ENCODE assay signal across 9 cellular contexts in genomic region chr14:101730626-101731186, GRCh38. TPM values are rescaled to one million over a fixed set of nuclear protein-coding genes. Genes with fewer than 3 reads are reported as not detected.
A peak's percentile ranks its signal among the peaks of the same experiment; 100 is the strongest.
DNase-seq lines count a peak whose midpoint lies in the region; ATAC-seq and TF ChIP-seq lines count a peak whose summit lies in the region.
"Had no signal": no experiment of that assay in that cellular context is flagged by ENCODE, and none has a peak within 500 bp of the region (broad histone marks: within the 10 kb centered on the region; RNA-seq: fewer than 3 reads in every experiment).

No MANE protein-coding gene starts in this region.

- H3K4me3 ChIP-seq in lower lobe of right lung: no peak overlapping the region
- H3K4me3 ChIP-seq in thymus (ENCODE audit: low read length): no peak overlapping the region
- H3K4me3 ChIP-seq: SJCRH30 had no signal

- H3K36me3 Mint-ChIP-seq in activated T-cell treated with anti-CD3 and anti-CD28 coated beads, Interleukin-2, amount 50 U/mL, for 24 hours (ENCODE audit: low read depth): peaks cover 2% of the 10 kb centered on the region
- no peaks in the 10 kb centered on the region for H3K36me3 Mint-ChIP-seq in activated naive CD8-positive, alpha-beta T cell treated with anti-CD3 and anti-CD28 coated beads, Interleukin-2, amount 50 U/mL, for 24 hours (ENCODE audit: low read depth)

- H3K27me3 ChIP-seq in lower lobe of right lung (ENCODE audit: low read depth) (no peaks in the 10 kb centered on the region), thymus (ENCODE audit: control insufficient read depth, insufficient read depth) (no peaks in the 10 kb centered on the region)
- H3K27me3 ChIP-seq: SJCRH30 had no signal

- DNase-seq in activated T-cell treated with anti-CD3 and anti-CD28 coated beads, Interleukin-2, amount 50 U/mL, for 24 hours: no peak
- no peak for DNase-seq in activated T-cell treated with anti-CD3 and anti-CD28 coated beads, Interleukin-2, amount 50 U/mL, for 1 hour
- no peak for DNase-seq in activated naive CD8-positive, alpha-beta T cell treated with anti-CD3 and anti-CD28 coated beads, Interleukin-2, amount 50 U/mL, for 24 hours
- no peak for DNase-seq in lower lobe of right lung
- no peak for DNase-seq in retina
- no peak for DNase-seq in NCI-H2081 (lab: John Stamatoyannopoulos, UW)
- DNase-seq: SJCRH30 had no signal

- H3K4me1 ChIP-seq in lower lobe of right lung (peaks cover 23% of the 10 kb centered on the region), thymus (ENCODE audit: control insufficient read depth, insufficient read depth, low read length) (peaks cover 24% of the 10 kb centered on the region)

- peaks cover 13% of the 10 kb centered on the region for H3K9me3 Mint-ChIP-seq in activated T-cell treated with anti-CD3 and anti-CD28 coated beads, Interleukin-2, amount 50 U/mL, for 24 hours
- H3K9me3 Mint-ChIP-seq in activated naive CD8-positive, alpha-beta T cell treated with anti-CD3 and anti-CD28 coated beads, Interleukin-2, amount 50 U/mL, for 24 hours: peaks cover 14% of the 10 kb centered on the region

- intact Hi-C loops in lower lobe of right lung (cut with DNase I): no loop called here

- H3K27ac ChIP-seq in lower lobe of right lung (peak overlapping the region; percentile 85), thymus (ENCODE audit: low read depth) (peak overlapping the region; percentile 91)
- H3K27ac ChIP-seq: SJCRH30 had no signal

- H3K36me3 ChIP-seq in lower lobe of right lung (no peaks in the 10 kb centered on the region), thymus (ENCODE audit: control insufficient read depth, insufficient read depth) (no peaks in the 10 kb centered on the region)
- H3K36me3 ChIP-seq: SJCRH30 had no signal

- TF ChIP-seq CTCF in lower lobe of right lung (IDR thresholded peaks at IDR 0.05): no peak

- peak overlapping the region; percentile 70 for H3K4me3 Mint-ChIP-seq in activated T-cell treated with anti-CD3 and anti-CD28 coated beads, Interleukin-2, amount 50 U/mL, for 24 hours
- peak overlapping the region; percentile 73 for H3K4me3 Mint-ChIP-seq in activated naive CD8-positive, alpha-beta T cell treated with anti-CD3 and anti-CD28 coated beads, Interleukin-2, amount 50 U/mL, for 24 hours

- 85% methylated on average over 3 of the region's 3 CpGs for WGBS in thymus

- no peaks in the 10 kb centered on the region for H3K9me3 ChIP-seq in lower lobe of right lung
- H3K9me3 ChIP-seq in thymus (ENCODE audit: control insufficient read depth): no peaks in the 10 kb centered on the region
- H3K9me3 ChIP-seq: SJCRH30 had no signal

- no peak for ATAC-seq in activated naive CD8-positive, alpha-beta T cell treated with anti-CD3 and anti-CD28 coated beads, Interleukin-2, amount 50 U/mL, for 24 hours
- no peak for ATAC-seq in lower lobe of right lung
- ATAC-seq in HG03565 (IDR thresholded peaks at IDR 0.05; ENCODE audit: unreplicated experiment): no peak

- H3K4me1 Mint-ChIP-seq in activated T-cell treated with anti-CD3 and anti-CD28 coated beads, Interleukin-2, amount 50 U/mL, for 24 hours (ENCODE audit: low read depth): peaks cover 80% of the 10 kb centered on the region
- peaks cover 80% of the 10 kb centered on the region for H3K4me1 Mint-ChIP-seq in activated naive CD8-positive, alpha-beta T cell treated with anti-CD3 and anti-CD28 coated beads, Interleukin-2, amount 50 U/mL, for 24 hours

- H3K27me3 Mint-ChIP-seq in activated T-cell treated with anti-CD3 and anti-CD28 coated beads, Interleukin-2, amount 50 U/mL, for 24 hours: no peaks in the 10 kb centered on the region
- H3K27me3 Mint-ChIP-seq in activated naive CD8-positive, alpha-beta T cell treated with anti-CD3 and anti-CD28 coated beads, Interleukin-2, amount 50 U/mL, for 24 hours: no peaks in the 10 kb centered on the region

- peak overlapping the region; percentile 99 for H3K27ac Mint-ChIP-seq in activated T-cell treated with anti-CD3 and anti-CD28 coated beads, Interleukin-2, amount 50 U/mL, for 24 hours
- H3K27ac Mint-ChIP-seq in activated naive CD8-positive, alpha-beta T cell treated with anti-CD3 and anti-CD28 coated beads, Interleukin-2, amount 50 U/mL, for 24 hours: peak overlapping the region; percentile 95

RNA-seq across cellular contexts. Expression of gene PPP2R5C, which starts 30.8 kb away (rescaled TPM):
- 160 TPM for total RNA-seq in lower lobe of right lung
- 144 TPM for polyA plus RNA-seq in thymus
